Comparison of ENCODE assay signal across 9 cellular contexts in genomic region chr4:144174401-144175067, GRCh38. TPM values are rescaled to one million over a fixed set of nuclear protein-coding genes. Genes with fewer than 3 reads are reported as not detected.
DNase-seq lines count a peak whose midpoint lies in the region; ATAC-seq, FAIRE-seq and TF ChIP-seq lines count a peak whose summit lies in the region.
"Had no signal": no experiment of that assay in that cellular context is flagged by ENCODE, and none has a peak within 500 bp of the region (broad histone marks: within the 10 kb centered on the region; RNA-seq: fewer than 3 reads in every experiment).

No MANE protein-coding gene starts in this region.

- peak overlapping the region; percentile 70 for H3K27ac Mint-ChIP-seq in activated CD4-positive, alpha-beta memory T cell treated with anti-CD3 and anti-CD28 coated beads for 36 hours

- POLR2A ChIA-PET in activated CD4-positive, alpha-beta memory T cell treated with anti-CD3 and anti-CD28 coated beads for 36 hours (lab: Charles Lee), result no interaction called here

- ATAC-seq in GM18868 (IDR thresholded peaks at IDR 0.05; ENCODE audit: unreplicated experiment), result peak; percentile 79
- peak; percentile 62 for ATAC-seq in HG02981 (IDR thresholded peaks at IDR 0.05; ENCODE audit: unreplicated experiment)

- H3K27me3 Mint-ChIP-seq in activated CD4-positive, alpha-beta memory T cell treated with anti-CD3 and anti-CD28 coated beads for 36 hours, result peaks cover 3% of the 10 kb centered on the region

- H3K4me1 Mint-ChIP-seq in activated CD4-positive, alpha-beta memory T cell treated with anti-CD3 and anti-CD28 coated beads for 36 hours (ENCODE audit: low read depth), result peaks cover 18% of the 10 kb centered on the region

- no peaks in the 10 kb centered on the region for H3K36me3 Mint-ChIP-seq in activated CD4-positive, alpha-beta memory T cell treated with anti-CD3 and anti-CD28 coated beads for 36 hours

- peak; percentile 70 for FAIRE-seq in D721Med (lab: Jason Lieb, UNC)

- DNase-seq in D721Med (ENCODE audit: insufficient read length, low spot score) (no peak), NCI-H2029 (lab: John Stamatoyannopoulos, UW) (peak; percentile 21), fibroblast of villous mesenchyme (ENCODE audit: low read depth) (peak; percentile 60), pons (ENCODE audit: low spot score) (peak; percentile 70), GOT3 (lab: John Stamatoyannopoulos, UW) (no peak)
- DNase-seq in activated CD4-positive, alpha-beta memory T cell treated with anti-CD3 and anti-CD28 coated beads for 36 hours, result peak; percentile 40

- CTCF ChIA-PET in activated CD4-positive, alpha-beta memory T cell treated with anti-CD3 and anti-CD28 coated beads for 36 hours (lab: Charles Lee), result interaction anchor here (0.6 to 1.5 kb wide), 4 partner anchors 582 to 1431 kb away, joined by 3 to 9 read pairs (median 5); no protein-coding TSS in a partner anchor

- no peaks in the 10 kb centered on the region for H3K9me3 Mint-ChIP-seq in activated CD4-positive, alpha-beta memory T cell treated with anti-CD3 and anti-CD28 coated beads for 36 hours

- no peak overlapping the region for H3K4me3 ChIP-seq in fibroblast of villous mesenchyme (ENCODE audit: low read depth, low read length)

- intact Hi-C loops in activated CD4-positive, alpha-beta memory T cell treated with anti-CD3 and anti-CD28 coated beads for 36 hours (cut with micrococcal nuclease), result loop anchor here (1.0 to 10.0 kb wide), 11 partner anchors 180 to 1444 kb away; partner anchors contain the start of genes ABCE1, ANAPC10, MMAA and OTUD4

- H3K4me3 Mint-ChIP-seq in activated CD4-positive, alpha-beta memory T cell treated with anti-CD3 and anti-CD28 coated beads for 36 hours, result no peak overlapping the region

- peak; percentile 51 for TF ChIP-seq CTCF in D721Med (IDR thresholded peaks at IDR 0.05; ENCODE audit: insufficient read depth, missing control alignments)
- TF ChIP-seq CTCF in fibroblast of villous mesenchyme (IDR thresholded peaks at IDR 0.05; ENCODE audit: insufficient read depth, low read depth, low read length), result peak; percentile 26

RNA-seq across cellular contexts. Expression of gene GYPA, which starts 34.0 kb away (rescaled TPM):
- not detected for total RNA-seq in activated CD4-positive, alpha-beta memory T cell treated with anti-CD3 and anti-CD28 coated beads for 36 hours
- not detected in 2 replicates for total RNA-seq in fibroblast of villous mesenchyme
- total RNA-seq: subcutaneous adipose tissue had no signal

Comparison
In these comparisons a context has a peak if more than half of its experiments do, and no peak if none do; other contexts are left out.
1. DNase-seq: peak in NCI-H2029 (single experiment), activated CD4-positive, alpha-beta memory T cell treated with anti-CD3 and anti-CD28 coated beads for 36 hours (single experiment), fibroblast of villous mesenchyme (single experiment) and pons (single experiment); none in D721Med (single experiment) and GOT3 (single experiment).